ENCODE assay signal across 19 cellular contexts in genomic region chr7:6496842-6497636, GRCh38. TPM values are rescaled to one million over a fixed set of nuclear protein-coding genes. Genes with fewer than 3 reads are reported as not detected.
"Had no signal": no experiment of that assay in that cellular context is flagged by ENCODE, and none has a peak within 500 bp of the region (broad histone marks: within the 10 kb centered on the region; RNA-seq: fewer than 3 reads in every experiment).

No MANE protein-coding gene starts in this region.

- H3K9me3 Mint-ChIP-seq: activated T-helper 1 cell treated with anti-CD3 and anti-CD28 coated beads, Interleukin-12 subunit alpha, Interleukin-12 subunit beta, Interleukin-2, Interleukin-4 antibody, amounts not matched to agents 30 ng/mL and 10 ng/mL and 1 ng/mL, durations not matched to agents 14 hours and 24 hours and 36 hours; natural killer cell; WTC11 had no signal

- H3K4me1 Mint-ChIP-seq: activated CD4-positive, alpha-beta T cell treated with anti-CD3 and anti-CD28 coated beads for 36 hours; natural killer cell; WTC11 had no signal

- H3K4me3 Mint-ChIP-seq: activated CD4-positive, alpha-beta T cell treated with anti-CD3 and anti-CD28 coated beads for 36 hours; activated naive CD8-positive, alpha-beta T cell; activated T-helper 1 cell treated with anti-CD3 and anti-CD28 coated beads, Interleukin-12 subunit alpha, Interleukin-12 subunit beta, Interleukin-2, Interleukin-4 antibody, amounts not matched to agents 30 ng/mL and 10 ng/mL and 1 ng/mL, durations not matched to agents 14 hours and 24 hours and 36 hours; natural killer cell; WTC11 had no signal

- H3K27ac ChIP-seq: tibial artery, uterus had no signal

- DNase-seq: activated CD4-positive, alpha-beta T cell treated with anti-CD3 and anti-CD28 coated beads for 36 hours; activated CD4-positive, alpha-beta T cell treated with anti-CD3 and anti-CD28 coated beads, Interleukin-2, amount 50 U/mL, for 48 hours; activated gamma-delta T cell treated with Interleukin-2 at 50 U/mL for 16 hours; effector CD8-positive, alpha-beta T cell; left cardiac atrium; natural killer cell; stimulated activated CD4-positive, alpha-beta T cell treated with anti-CD3 and anti-CD28 coated beads, Interleukin-12 subunit alpha, Interleukin-12 subunit beta, amount 100 ng/mL, for 4 hours; stimulated activated CD4-positive, alpha-beta T cell treated with anti-CD3 and anti-CD28 coated beads, Interleukin-1b, Interleukin-23, amount 100 ng/mL, for 48 hours; stimulated activated naive CD8-positive, alpha-beta T cell treated with anti-CD3 and anti-CD28 coated beads, Interleukin-15, Interleukin-2, amounts not matched to agents 100 U/mL and 50 U/mL, for 24 hours; substantia nigra; tibial artery; uterus had no signal

- H3K4me3 ChIP-seq: tibial artery, uterus had no signal

- H3K27ac Mint-ChIP-seq: activated CD4-positive, alpha-beta T cell treated with anti-CD3 and anti-CD28 coated beads for 36 hours; activated naive CD8-positive, alpha-beta T cell; activated T-helper 1 cell treated with anti-CD3 and anti-CD28 coated beads, Interleukin-12 subunit alpha, Interleukin-12 subunit beta, Interleukin-2, Interleukin-4 antibody, amounts not matched to agents 30 ng/mL and 10 ng/mL and 1 ng/mL, durations not matched to agents 14 hours and 24 hours and 36 hours; natural killer cell; WTC11 had no signal

- ATAC-seq: activated CD4-positive, alpha-beta T cell treated with anti-CD3 and anti-CD28 coated beads for 36 hours; left cardiac atrium; natural killer cell; stimulated activated naive CD8-positive, alpha-beta T cell treated with anti-CD3 and anti-CD28 coated beads, Interleukin-15, Interleukin-2, amounts not matched to agents 100 U/mL and 50 U/mL, for 24 hours; WTC11 had no signal

- H3K27me3 Mint-ChIP-seq: activated CD4-positive, alpha-beta T cell treated with anti-CD3 and anti-CD28 coated beads for 36 hours; activated naive CD8-positive, alpha-beta T cell had no signal

- H3K36me3 Mint-ChIP-seq: activated naive CD8-positive, alpha-beta T cell; natural killer cell; WTC11 had no signal

- H3K9me3 ChIP-seq: tibial artery, uterus had no signal

- H3K4me1 ChIP-seq: tibial artery, uterus had no signal

- H3K27me3 ChIP-seq: tibial artery, uterus had no signal

- H3K36me3 ChIP-seq: tibial artery, uterus had no signal

RNA-seq across cellular contexts. Expression of gene GRID2IP, which starts 54.2 kb away (rescaled TPM):
- total RNA-seq: endothelial cell of umbilical vein, fibroblast of villous mesenchyme, glomerular endothelial cell, mesenteric fat pad had no signal
